23 cellular contexts compared by ENCODE assay signal in genomic region chr2:53497020-53497419, GRCh38.
"Had no signal": no experiment of that assay in that cellular context is flagged by ENCODE, and none has a peak within 500 bp of the region (broad histone marks: within the 10 kb centered on the region; RNA-seq: fewer than 3 reads in every experiment).

No MANE protein-coding gene starts in this region.

- ATAC-seq: activated T-cell treated with anti-CD3 and anti-CD28 coated beads, Interleukin-2, amount 50 U/mL, for 72 hours had no signal

- H3K4me3 ChIP-seq: SJCRH30 had no signal

- H3K4me2 ChIP-seq: SK-N-SH had no signal

- H3K36me3 ChIP-seq: SJCRH30 had no signal

- H3K9me3 ChIP-seq: SK-N-SH had no signal

- H3K27me3 ChIP-seq: SJCRH30 had no signal

- H3K9ac ChIP-seq: SK-N-SH had no signal

- H3K27ac ChIP-seq: SJCRH30, VCaP had no signal

- DNase-seq: activated CD4-positive, alpha-beta memory T cell treated with anti-CD3 and anti-CD28 coated beads, Interleukin-2, amount 10 ng/mL, durations not matched to agents 7 days and 5 days; activated CD4-positive, alpha-beta T cell treated with anti-CD3 and anti-CD28 coated beads, Interleukin-2, amount 10 ng/mL, durations not matched to agents 7 days and 5 days; activated CD4-positive, CD25-positive, alpha-beta regulatory T cell; activated CD8-positive, alpha-beta memory T cell treated with anti-CD3 and anti-CD28 coated beads, Interleukin-2, amount 50 U/mL, for 4 hours; activated gamma-delta T cell treated with Interleukin-2 at 50 U/mL for 16 hours; activated naive CD4-positive, alpha-beta T cell treated with anti-CD3 and anti-CD28 coated beads, Interleukin-2, amount 10 ng/mL, durations not matched to agents 7 days and 5 days; activated naive CD8-positive, alpha-beta T cell treated with anti-CD3 and anti-CD28 coated beads for 36 hours; activated T-cell treated with anti-CD3 and anti-CD28 coated beads, Interleukin-2, amount 50 U/mL, for 72 hours; Kasumi-1; KBM-7; NCI-H1436 treated with DMSO at 0.1 percent for 48 hours; NCI-H187; NCI-H2081 treated with DMSO at 0.1 percent for 48 hours; NCI-H2171; NCI-H2227 treated with DMSO at 0.1 percent for 48 hours; NCI-H446 treated with DMSO at 0.1 percent for 48 hours; NCI-H524 treated with DMSO at 0.1 percent for 48 hours; NCI-H748 treated with DMSO at 0.1 percent for 48 hours; SJCRH30; SK-N-SH; T-helper 1 cell had no signal

- FAIRE-seq: bronchial epithelial cell had no signal
